17 cellular contexts compared by ENCODE assay signal in genomic region chr4:61243962-61244361, GRCh38. TPM values are rescaled to one million over a fixed set of nuclear protein-coding genes. Genes with fewer than 3 reads are reported as not detected.
DNase-seq lines count a peak whose midpoint lies in the region; ATAC-seq and TF ChIP-seq lines count a peak whose summit lies in the region.
"Had no signal": no experiment of that assay in that cellular context is flagged by ENCODE, and none has a peak within 500 bp of the region (broad histone marks: within the 10 kb centered on the region; RNA-seq: fewer than 3 reads in every experiment).

No MANE protein-coding gene starts in this region.

- H3K27me3 ChIP-seq in PC-3 (ENCODE audit: low read length) (no peaks in the 10 kb centered on the region), left ventricle myocardium inferior (ENCODE audit: low read depth) (no peaks in the 10 kb centered on the region)
- H3K27me3 ChIP-seq: BLaER1 treated with 17β-estradiol and CSF1 and Interleukin-3, amounts not matched to agents 10 nM and 100 nM had no signal

- ATAC-seq in PC-3 (peak; percentile 58), HG03432 (IDR thresholded peaks at IDR 0.05; ENCODE audit: unreplicated experiment) (no peak)
- ATAC-seq: A549; CD8-positive, alpha-beta T cell had no signal

- no peak overlapping the region for H2AFZ ChIP-seq in PC-3 (ENCODE audit: low read length)

- H3K36me3 ChIP-seq in HEK293 (ENCODE audit: control insufficient read depth in 2 of 2, insufficient read depth in 1 of 2, low read length in 2 of 2): no peaks in the 10 kb centered on the region
- no peaks in the 10 kb centered on the region for H3K36me3 ChIP-seq in PC-3 (ENCODE audit: low read depth, low read length)
- no peaks in the 10 kb centered on the region for H3K36me3 ChIP-seq in left ventricle myocardium inferior
- H3K36me3 ChIP-seq: BLaER1 treated with 17β-estradiol and CSF1 and Interleukin-3, amounts not matched to agents 10 nM and 100 nM had no signal

- H3K9me2 ChIP-seq in PC-3 (replicated peaks; ENCODE audit: low read length): no peaks in the 10 kb centered on the region

- BruUV-seq in PC-3 (replicated peaks; lab: Mats Ljungman, UMichigan): no TSS peak

- intact Hi-C loops in PC-3 (cut with micrococcal nuclease): loop anchor here (1.0 to 10.0 kb wide), 4 partner anchors 41 to 261 kb away; no protein-coding TSS in a partner anchor
- intact Hi-C loops in left ventricle myocardium inferior (cut with micrococcal nuclease): no loop called here

- peaks cover 20% of the 10 kb centered on the region for H3K4me1 ChIP-seq in HEK293 (ENCODE audit: control insufficient read depth, insufficient read depth, low read length)
- H3K4me1 ChIP-seq in PC-3 (ENCODE audit: insufficient read depth, low read length): peaks cover 10% of the 10 kb centered on the region
- H3K4me1 ChIP-seq in left ventricle myocardium inferior: peaks cover 3% of the 10 kb centered on the region
- H3K4me1 ChIP-seq: A549; BLaER1 treated with 17β-estradiol and CSF1 and Interleukin-3, amounts not matched to agents 10 nM and 100 nM; Caco-2 had no signal

- no peak overlapping the region for H3K9ac ChIP-seq in PC-3 (ENCODE audit: low read length)
- H3K9ac ChIP-seq: BLaER1 treated with 17β-estradiol and CSF1 and Interleukin-3, amounts not matched to agents 10 nM and 100 nM had no signal

- H3K4me3 ChIP-seq in HEK293 (ENCODE audit: low read depth, low read length) (no peak overlapping the region), PC-3 (ENCODE audit: low read length) (no peak overlapping the region), left ventricle myocardium inferior (no peak overlapping the region)
- H3K4me3 ChIP-seq: A549; BLaER1 treated with 17β-estradiol and CSF1 and Interleukin-3, amounts not matched to agents 10 nM and 100 nM had no signal

- H3K79me2 ChIP-seq in PC-3 (ENCODE audit: low read length): no peaks in the 10 kb centered on the region

- H4K20me1 ChIP-seq in PC-3 (ENCODE audit: low read length): no peaks in the 10 kb centered on the region
- H4K20me1 ChIP-seq: BLaER1 treated with 17β-estradiol and CSF1 and Interleukin-3, amounts not matched to agents 10 nM and 100 nM had no signal

- DNase-seq in PC-3: peak; percentile 32
- DNase-seq in left kidney (ENCODE audit: low read depth, low spot score): peak; percentile 73
- no peak for DNase-seq in left ventricle myocardium inferior
- DNase-seq: AML-193; Caco-2; Calu3; CD4-positive, alpha-beta T cell; CD8-positive, alpha-beta T cell; DMS79 treated with DMSO at 0.1 percent for 48 hours; GF-D8 had no signal

- POLR2A ChIA-PET in HEK293 (lab: Yijun Ruan, JAX): no interaction called here
- POLR2A ChIA-PET in PC-3 (lab: Charles Lee; ENCODE audit: unreplicated experiment): no interaction called here

- TF ChIP-seq CTCF in HEK293 (tag by site-specific recombination; IDR thresholded peaks at IDR 0.05): no peak
- no peak for TF ChIP-seq CTCF in PC-3 (conservative IDR thresholded peaks at IDR 0.05; ENCODE audit: low read depth, low read length)
- no peak for TF ChIP-seq CTCF in left ventricle myocardium inferior (IDR thresholded peaks at IDR 0.05; ENCODE audit: borderline replicate concordance)

- no peak overlapping the region for H3K4me2 ChIP-seq in PC-3 (ENCODE audit: low read length)
- H3K4me2 ChIP-seq: A549; BLaER1 treated with 17β-estradiol and CSF1 and Interleukin-3, amounts not matched to agents 10 nM and 100 nM had no signal

- H3F3A ChIP-seq in PC-3 (ENCODE audit: low read length, unreplicated experiment): no peaks in the 10 kb centered on the region

- H3K9me3 ChIP-seq in HEK293 (ENCODE audit: control insufficient read depth, insufficient read depth, low read depth, low read length) (no peaks in the 10 kb centered on the region), PC-3 (ENCODE audit: low read length) (no peaks in the 10 kb centered on the region), left ventricle myocardium inferior (replicated peaks) (no peaks in the 10 kb centered on the region)
- H3K9me3 ChIP-seq: A549; BLaER1 treated with 17β-estradiol and CSF1 and Interleukin-3, amounts not matched to agents 10 nM and 100 nM; Caco-2 had no signal

- CTCF ChIA-PET in HEK293 (lab: Yijun Ruan, JAX) (no interaction called here), PC-3 (lab: Charles Lee) (no interaction called here)

- H3K27ac ChIP-seq in HEK293 (ENCODE audit: extremely low read depth, low read depth, low read length) (no peak overlapping the region), PC-3 (ENCODE audit: low read length) (no peak overlapping the region), left ventricle myocardium inferior (replicated peaks) (no peak overlapping the region)
- H3K27ac ChIP-seq: 22Rv1; A549; BLaER1 treated with 17β-estradiol and CSF1 and Interleukin-3, amounts not matched to agents 10 nM and 100 nM; C4-2B had no signal

TF ChIP-seq in HEK293, 187 proteins besides CTCF, POLR2A, EP300 and RAD21:
- TF ChIP-seq FEZF1 (tag by site-specific recombination; IDR thresholded peaks at IDR 0.05): peak; percentile 34; the same call in 1 of the 2 replicates
- 0 out of 2 replicates have a peak, but pooled peaks have one; percentile 45 for TF ChIP-seq PRDM6 (tag by site-specific recombination; IDR thresholded peaks at IDR 0.05)
- peak; percentile 50; the same call in 1 of the 2 replicates for TF ChIP-seq ZNF843 (tag by site-specific recombination; IDR thresholded peaks at IDR 0.05)
- no peak for TF ChIP-seq ZNF555 (tag by site-specific recombination; conservative IDR thresholded peaks at IDR 0.05)
- peak; percentile 71; the same call in 1 of the 2 replicates for TF ChIP-seq MZF1 (tag by site-specific recombination; IDR thresholded peaks at IDR 0.05; ENCODE audit: borderline replicate concordance)

RNA-seq across cellular contexts. Expression of gene ADGRL3, which starts 43.8 kb away (rescaled TPM):
- total RNA-seq in PC-3 (2014; rRNA removed) (0.66 and 0.69 TPM in 2 replicates), left ventricle myocardium inferior (6.1 TPM)
- total RNA-seq: B cell; CD4-positive, alpha-beta T cell; CD8-positive, alpha-beta T cell had no signal
